In the genomic region with DNA sequence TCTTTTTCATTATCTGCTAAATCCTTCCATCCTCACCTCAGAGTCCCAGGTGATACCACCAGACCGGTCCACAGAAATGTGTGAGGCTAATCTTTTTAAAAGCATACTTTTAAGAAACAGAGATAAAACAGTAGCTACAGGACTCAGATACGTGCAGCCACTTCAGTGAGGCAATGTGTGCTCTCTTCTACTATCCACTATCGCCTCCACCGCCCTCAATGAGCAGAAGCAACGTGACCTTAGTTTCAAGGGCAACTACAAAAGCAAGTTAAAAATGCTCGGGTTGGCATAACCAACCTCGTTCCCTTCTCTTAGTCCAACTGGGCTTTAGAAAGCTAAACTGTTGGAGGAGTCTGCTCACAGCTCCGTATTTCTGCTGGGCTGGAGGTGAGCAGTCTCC, we compare ENCODE assay signal across 22 cellular contexts. TPM values are rescaled to one million over a fixed set of nuclear protein-coding genes. Genes with fewer than 3 reads are reported as not detected.
DNase-seq lines count a peak whose midpoint lies in the region; ATAC-seq, FAIRE-seq and TF ChIP-seq lines count a peak whose summit lies in the region.
"Had no signal": no experiment of that assay in that cellular context is flagged by ENCODE, and none has a peak within 500 bp of the region (broad histone marks: within the 10 kb centered on the region; RNA-seq: fewer than 3 reads in every experiment).

No MANE protein-coding gene starts in this region.

- no peak overlapping the region for H3K27ac ChIP-seq in HUES64 (ENCODE audit: low read depth, low read length)
- peak overlapping the region; percentile 92 for H3K27ac ChIP-seq in keratinocyte (ENCODE audit: control insufficient read depth, insufficient read depth, low read length)
- H3K27ac ChIP-seq in smooth muscle cell (ENCODE audit: low read depth), result peak overlapping the region; percentile 82

- peaks cover 7% of the 10 kb centered on the region for H3F3A ChIP-seq in smooth muscle cell (ENCODE audit: low read depth)

- no peaks in the 10 kb centered on the region for H3K9me1 ChIP-seq in keratinocyte (ENCODE audit: control insufficient read depth, extremely low read depth, insufficient read depth, low read length)

- DNase-seq in chondrocyte (ENCODE audit: low spot score), result peak; percentile 15
- no peak for DNase-seq in keratinocyte (ENCODE audit: low read depth, low spot score)
- DNase-seq in smooth muscle cell (lab: John Stamatoyannopoulos, UW; ENCODE audit: unreplicated experiment), result no peak
- no peak for DNase-seq in SHP77 treated with DMSO at 0.1 percent for 48 hours (lab: John Stamatoyannopoulos, UW)
- no peak for DNase-seq in A172 (ENCODE audit: low spot score)
- DNase-seq: activated CD4-positive, alpha-beta T cell treated with anti-CD3 and anti-CD28 coated beads, Interleukin-2, amount 50 U/mL, for 1 hour; DMS 273 treated with DMSO at 0.1 percent for 48 hours; effector CD4-positive, alpha-beta T cell; NCI-H1417; NCI-H2171 treated with DMSO at 0.1 percent for 48 hours; NCI-H82; occipital lobe; OCI-M1; SIG-M5; stimulated activated CD4-positive, alpha-beta T cell treated with anti-CD3 and anti-CD28 coated beads, Interleukin-15, amount 100 ng/mL, for 24 hours; T-helper 1 cell had no signal

- H3K79me2 ChIP-seq in keratinocyte (ENCODE audit: control insufficient read depth, insufficient read depth, low read length), result peaks cover 78% of the 10 kb centered on the region
- H3K79me2 ChIP-seq in smooth muscle cell (ENCODE audit: low read depth), result peaks cover 90% of the 10 kb centered on the region

- FAIRE-seq in keratinocyte (lab: Jason Lieb, UNC), result peak; percentile 29
- FAIRE-seq: bronchial epithelial cell had no signal

- H3K36me3 ChIP-seq in HUES64 (ENCODE audit: insufficient read depth, low read length), result peaks cover 51% of the 10 kb centered on the region
- H3K36me3 ChIP-seq in keratinocyte (ENCODE audit: control insufficient read depth in 2 of 2, extremely low read depth in 1 of 2, insufficient read depth in 2 of 2, low read length in 2 of 2), result no peaks in the 10 kb centered on the region
- no peaks in the 10 kb centered on the region for H3K36me3 ChIP-seq in smooth muscle cell (ENCODE audit: low read depth)

- 85% methylated on average over 8 of the region's 8 CpGs for WGBS in HUES64
- whole genome bisulfite sequencing in smooth muscle cell (ENCODE audit: low lambda C conversion rate), result 55% methylated on average over 8 of the region's 8 CpGs

- H3K4me3 Mint-ChIP-seq in chondrocyte (ENCODE audit: unreplicated experiment), result no peak overlapping the region

- H3K9me3 ChIP-seq in HUES64 (ENCODE audit: insufficient read depth, low read depth, low read length), result no peaks in the 10 kb centered on the region
- H3K9me3 ChIP-seq in keratinocyte (ENCODE audit: control insufficient read depth, low read depth, low read length), result no peaks in the 10 kb centered on the region
- no peaks in the 10 kb centered on the region for H3K9me3 ChIP-seq in smooth muscle cell (replicated peaks; ENCODE audit: low read depth)

- H3K4me2 ChIP-seq in keratinocyte (ENCODE audit: control insufficient read depth, extremely low read depth, insufficient read depth, low read depth, low read length), result peak overlapping the region; percentile 98
- peak overlapping the region; percentile 95 for H3K4me2 ChIP-seq in smooth muscle cell

- H4K20me1 ChIP-seq in keratinocyte (ENCODE audit: control insufficient read depth, extremely low read depth, insufficient read depth, low read length), result no peaks in the 10 kb centered on the region
- peaks cover 88% of the 10 kb centered on the region for H4K20me1 ChIP-seq in smooth muscle cell (ENCODE audit: low read depth)

- no peak for ATAC-seq in HG02763 (IDR thresholded peaks at IDR 0.05; ENCODE audit: unreplicated experiment)
- ATAC-seq in HG03108 (IDR thresholded peaks at IDR 0.05; ENCODE audit: unreplicated experiment), result no peak

- dilution Hi-C loops in keratinocyte (cut with MboI; ENCODE audit: extremely low pct_ligation_motif_present, low sequenced_read_pairs), result no loop called here

- no peak overlapping the region for H3K27ac Mint-ChIP-seq in chondrocyte (ENCODE audit: unreplicated experiment)
- H3K27ac Mint-ChIP-seq: activated T-helper 2 cell treated with anti-CD3 and anti-CD28 coated beads, Interferon-gamma antibody, Interleukin-2, Interleukin-4, amounts not matched to agents 10 μg/mL and 5 μg/mL and 100 μg/mL, durations not matched to agents 14 hours and 24 hours and 36 hours; CD14-positive monocyte had no signal

- TF ChIP-seq CTCF in chondrocyte (IDR thresholded peaks at IDR 0.05), result no peak
- peak in 1 of 3 experiments; percentile 7 for TF ChIP-seq CTCF in keratinocyte (optimal IDR thresholded peaks at IDR 0.05 in 1 of 3, IDR thresholded peaks at IDR 0.05 in 1 of 3, conservative IDR thresholded peaks at IDR 0.05 in 1 of 3; ENCODE audit: extremely low read depth in 1 of 3, insufficient read depth in 2 of 3, low read length in 3 of 3)
- TF ChIP-seq CTCF in smooth muscle cell (IDR thresholded peaks at IDR 0.05; ENCODE audit: borderline replicate concordance, insufficient read depth, poor library complexity, severe bottlenecking), result no peak

- no peaks in the 10 kb centered on the region for H3K36me3 Mint-ChIP-seq in chondrocyte (ENCODE audit: low read depth)

- H3K4me1 ChIP-seq in HUES64 (ENCODE audit: insufficient read depth, low read length) (peaks cover 71% of the 10 kb centered on the region), keratinocyte (ENCODE audit: control insufficient read depth, extremely low read depth, insufficient read depth, low read length) (peaks cover 71% of the 10 kb centered on the region), smooth muscle cell (ENCODE audit: low read depth) (peaks cover 51% of the 10 kb centered on the region)

- H3K9ac ChIP-seq in HUES64 (ENCODE audit: low read depth, low read length) (no peak overlapping the region), keratinocyte (ENCODE audit: control insufficient read depth, extremely low read depth, insufficient read depth, low read length) (peak overlapping the region; percentile 88), smooth muscle cell (ENCODE audit: low read depth) (no peak overlapping the region)

- H3K27me3 ChIP-seq in HUES64 (ENCODE audit: insufficient read depth, low read length) (no peaks in the 10 kb centered on the region), keratinocyte (ENCODE audit: control insufficient read depth, extremely low read depth, insufficient read depth, low read length) (no peaks in the 10 kb centered on the region), smooth muscle cell (ENCODE audit: low read depth) (no peaks in the 10 kb centered on the region)

- H3K4me3 ChIP-seq in HUES64 (ENCODE audit: low read length) (peak overlapping the region; percentile 80; the same call in 1 of the 2 replicates), keratinocyte (ENCODE audit: control insufficient read depth in 2 of 3, extremely low read depth in 1 of 3, insufficient read depth in 2 of 3, low read depth in 1 of 3, low read length in 3 of 3) (peak overlapping the region in 2 of 3 experiments; percentile 57 to 69), smooth muscle cell (peak overlapping the region; percentile 90)

- peaks cover 14% of the 10 kb centered on the region for H3K4me1 Mint-ChIP-seq in chondrocyte (ENCODE audit: low read depth)

- H3K27me3 Mint-ChIP-seq in chondrocyte (ENCODE audit: low read depth), result no peaks in the 10 kb centered on the region

- H3K9me3 Mint-ChIP-seq in chondrocyte (ENCODE audit: low read depth), result no peaks in the 10 kb centered on the region
- H3K9me3 Mint-ChIP-seq: activated T-helper 2 cell treated with anti-CD3 and anti-CD28 coated beads, Interferon-gamma antibody, Interleukin-2, Interleukin-4, amounts not matched to agents 10 μg/mL and 5 μg/mL and 100 μg/mL, durations not matched to agents 14 hours and 24 hours and 36 hours had no signal

- H2AFZ ChIP-seq in keratinocyte (ENCODE audit: control insufficient read depth, low read length), result peak overlapping the region; percentile 45
- H2AFZ ChIP-seq in smooth muscle cell (ENCODE audit: low read depth), result no peak overlapping the region

RNA-seq across cellular contexts. Expression of gene FGFR2, which starts 4.2 kb away (rescaled TPM):
- polyA plus RNA-seq in HUES64 (2013, experiment 1 of 2), result 45.7 TPM
- polyA plus RNA-seq in HUES64 (2013, experiment 2 of 2), result 46.9 TPM
- total RNA-seq in chondrocyte (1.7 to 6.0 TPM (median 2.9 TPM) in 3 replicates), smooth muscle cell (85.9 and 115 TPM in 2 replicates)
- polyA plus RNA-seq in keratinocyte (12.8 to 23.9 TPM (median 20.6 TPM) in 3 replicates), smooth muscle cell (82.7 and 103 TPM in 2 replicates)
- polyA plus RNA-seq in keratinocyte (2011; ENCODE audit: low read depth), result 6.3 TPM
- polyA plus RNA-seq in keratinocyte (2011; cell fraction: cytosol; rRNA removed), result 8.7 and 11.5 TPM in 2 replicates
- 32.6 and 34.4 TPM in 2 replicates for polyA plus RNA-seq in keratinocyte (2011; cell fraction: nucleus; rRNA removed)
- 9.7 and 18.6 TPM in 2 replicates for polyA plus RNA-seq in keratinocyte (2012; ENCODE audit: low replicate concordance)
- polyA minus RNA-seq in keratinocyte, result 23.8 to 54.9 TPM (median 29.1 TPM) in 3 replicates
- polyA minus RNA-seq in keratinocyte (2011; cell fraction: cytosol; rRNA and poly(A)+ RNA removed), result 15.2 TPM
- 30.7 and 43.7 TPM in 2 replicates for polyA minus RNA-seq in keratinocyte (2011; cell fraction: nucleus; rRNA and poly(A)+ RNA removed)
- total RNA-seq in A172 (2014; rRNA removed; shearing (Covaris generic)), result 0.19 TPM in 1 of 2 replicates, not detected in the other
- total RNA-seq: activated T-helper 2 cell treated with anti-CD3 and anti-CD28 coated beads, Interferon-gamma antibody, Interleukin-2, Interleukin-4, amounts not matched to agents 10 μg/mL and 5 μg/mL and 100 μg/mL, durations not matched to agents 14 hours and 24 hours and 36 hours had no signal
- polyA plus RNA-seq: CD14-positive monocyte had no signal

Comparison
In these comparisons a context has a peak if more than half of its experiments do, and no peak if none do; other contexts are left out.
1. RNA of gene FGFR2, which starts 4.2 kb away (total RNA-seq): 85.9 to 115 TPM in smooth muscle cell; 1.7 to 6.0 TPM in chondrocyte and 0.19 TPM in A172; every median in the first group is over 10 times any median in the second.
2. Peak in every context shown above with its lines, with median percentiles within 50 percentile points of each other: H3K4me3 ChIP-seq.